1 cellular context compared by ENCODE assay signal in genomic region chr20:58956078-58956477, GRCh38.
TF ChIP-seq lines count a peak whose summit lies in the region.

No MANE protein-coding gene starts in this region.

TF ChIP-seq in H1, 55 proteins besides CTCF, POLR2A, EP300 and RAD21 (continued from another document):
- peak; percentile 47; the same call in 1 of the 2 replicates for TF ChIP-seq CEBPB (IDR thresholded peaks at IDR 0.05; ENCODE audit: low read depth, low read length)
